ENCODE assay signal across 19 cellular contexts in the genomic region with DNA sequence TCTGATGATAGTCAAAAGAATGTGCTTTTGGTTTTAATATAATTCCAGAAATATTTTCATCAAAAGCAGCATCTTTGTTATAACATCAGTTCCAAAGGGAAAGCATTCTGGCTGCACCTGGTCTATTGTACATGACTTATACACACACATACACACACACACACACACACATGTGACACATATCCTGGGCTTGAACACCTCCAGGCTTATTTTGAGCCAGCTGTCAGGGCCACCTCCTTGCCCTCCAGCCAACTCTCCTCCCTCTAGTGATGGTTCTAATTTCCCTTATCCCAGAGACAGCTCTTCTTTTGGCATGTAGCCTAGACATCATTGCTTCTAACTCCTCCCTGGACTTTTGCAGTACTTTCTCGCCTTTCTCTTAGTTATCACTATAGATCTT.
DNase-seq lines count a peak whose midpoint lies in the region; ATAC-seq and TF ChIP-seq lines count a peak whose summit lies in the region.
"Had no signal": no experiment of that assay in that cellular context is flagged by ENCODE, and none has a peak within 500 bp of the region (broad histone marks: within the 10 kb centered on the region; RNA-seq: fewer than 3 reads in every experiment).

No MANE protein-coding gene starts in this region.

- H3K27me3 ChIP-seq in BE2C (no peaks in the 10 kb centered on the region), PC-3 (ENCODE audit: low read length) (no peaks in the 10 kb centered on the region)
- H3K27me3 ChIP-seq: cardiac muscle cell had no signal

- H3K9me2 ChIP-seq in PC-3 (replicated peaks; ENCODE audit: low read length): no peaks in the 10 kb centered on the region

- H3K9ac ChIP-seq in PC-3 (ENCODE audit: low read length): no peak overlapping the region

- no peak for TF ChIP-seq CTCF in BE2C (IDR thresholded peaks at IDR 0.05; ENCODE audit: low read depth, low read length)
- TF ChIP-seq CTCF in chondrocyte (IDR thresholded peaks at IDR 0.05): no peak
- no peak for TF ChIP-seq CTCF in PC-3 (conservative IDR thresholded peaks at IDR 0.05; ENCODE audit: low read depth, low read length)

- H3K27ac Mint-ChIP-seq in chondrocyte (ENCODE audit: unreplicated experiment): peak overlapping the region; percentile 24
- H3K27ac Mint-ChIP-seq: activated naive CD8-positive, alpha-beta T cell; endodermal cell; memory B cell had no signal

- H3K9me3 ChIP-seq in BE2C (no peaks in the 10 kb centered on the region), PC-3 (ENCODE audit: low read length) (no peaks in the 10 kb centered on the region)

- H3K4me3 ChIP-seq in BE2C (ENCODE audit: low read depth, low read length) (no peak overlapping the region), PC-3 (ENCODE audit: low read length) (no peak overlapping the region)
- H3K4me3 ChIP-seq: cardiac muscle cell, PC-9 had no signal

- H3K27ac ChIP-seq in PC-3 (ENCODE audit: low read length): no peak overlapping the region
- H3K27ac ChIP-seq: cardiac muscle cell, PC-9 had no signal

- H2AFZ ChIP-seq in PC-3 (ENCODE audit: low read length): no peak overlapping the region
- H2AFZ ChIP-seq: PC-9 had no signal

- no peaks in the 10 kb centered on the region for H3K36me3 ChIP-seq in BE2C
- no peaks in the 10 kb centered on the region for H3K36me3 ChIP-seq in PC-3 (ENCODE audit: low read depth, low read length)
- H3K36me3 ChIP-seq: cardiac muscle cell had no signal

- H3K9me3 Mint-ChIP-seq in chondrocyte (ENCODE audit: low read depth): no peaks in the 10 kb centered on the region
- H3K9me3 Mint-ChIP-seq: endodermal cell, immature natural killer cell, memory B cell had no signal

- no peaks in the 10 kb centered on the region for H3F3A ChIP-seq in PC-3 (ENCODE audit: low read length, unreplicated experiment)

- H3K4me2 ChIP-seq in PC-3 (ENCODE audit: low read length): no peak overlapping the region
- H3K4me2 ChIP-seq: PC-9 had no signal

- no TSS peak for BruUV-seq in PC-3 (replicated peaks; lab: Mats Ljungman, UMichigan)

- peaks cover 18% of the 10 kb centered on the region for H3K4me1 ChIP-seq in BE2C
- peaks cover 5% of the 10 kb centered on the region; the same call in 1 of the 2 replicates for H3K4me1 ChIP-seq in PC-3 (ENCODE audit: insufficient read depth, low read length)

- H3K79me2 ChIP-seq in PC-3 (ENCODE audit: low read length): no peaks in the 10 kb centered on the region

- POLR2A ChIA-PET in PC-3 (lab: Charles Lee; ENCODE audit: unreplicated experiment): no interaction called here

- CTCF ChIA-PET in PC-3 (lab: Charles Lee): no interaction called here

- DNase-seq in BE2C (peak; percentile 40), LHCN-M2 (ENCODE audit: low read depth) (peak; percentile 64), chondrocyte (ENCODE audit: low spot score) (no peak), left colon (no peak), PC-3 (no peak), putamen (ENCODE audit: low spot score) (no peak), NCI-H2029 (lab: John Stamatoyannopoulos, UW) (no peak), COLO668 (lab: John Stamatoyannopoulos, UW; ENCODE audit: unreplicated experiment) (no peak)
- DNase-seq: endodermal cell; glutamatergic neuron; H7; immature natural killer cell; NCI-H187 treated with DMSO at 0.1 percent for 48 hours; NCI-H526; PC-9; stimulated activated CD4-positive, alpha-beta T cell treated with anti-CD3 and anti-CD28 coated beads, Interleukin-2, amount 100 ng/mL, for 48 hours had no signal

- H3K36me3 Mint-ChIP-seq in chondrocyte (ENCODE audit: low read depth): no peaks in the 10 kb centered on the region
- H3K36me3 Mint-ChIP-seq: immature natural killer cell, memory B cell had no signal

- intact Hi-C loops in left colon (cut with DNase I, micrococcal nuclease): no loop called here
- intact Hi-C loops in PC-3 (cut with micrococcal nuclease): no loop called here

- H3K27me3 Mint-ChIP-seq in chondrocyte (ENCODE audit: low read depth): no peaks in the 10 kb centered on the region
- H3K27me3 Mint-ChIP-seq: activated naive CD8-positive, alpha-beta T cell had no signal

- peak; percentile 21 for ATAC-seq in left colon
- ATAC-seq in PC-3: no peak

- H3K4me1 Mint-ChIP-seq in chondrocyte (ENCODE audit: low read depth): peaks cover 31% of the 10 kb centered on the region
- H3K4me1 Mint-ChIP-seq: endodermal cell had no signal

- no peak overlapping the region for H3K4me3 Mint-ChIP-seq in chondrocyte (ENCODE audit: unreplicated experiment)
- H3K4me3 Mint-ChIP-seq: activated naive CD8-positive, alpha-beta T cell; endodermal cell; memory B cell had no signal

- H4K20me1 ChIP-seq in PC-3 (ENCODE audit: low read length): no peaks in the 10 kb centered on the region

Comparison
In these comparisons a context has a peak if more than half of its experiments do, and no peak if none do; other contexts are left out.
1. DNase-seq: peak in BE2C (single experiment) and LHCN-M2 (single experiment); none in chondrocyte (single experiment), left colon (0 of 2), PC-3 (single experiment), putamen (single experiment), NCI-H2029 (single experiment) and COLO668 (single experiment).